Comparison of ENCODE assay signal across 1 cellular context in genomic region chr4:6908397-6909112, GRCh38.
TF ChIP-seq lines count a peak whose summit lies in the region.

No MANE protein-coding gene starts in this region.

TF ChIP-seq in K562, 482 proteins besides CTCF, POLR2A, EP300 and RAD21 (continued from another document):
- TF ChIP-seq HNRNPLL (IDR thresholded peaks at IDR 0.05; ENCODE audit: low read depth, low read length, poor library complexity, severe bottlenecking): peak; percentile 3
